ENCODE assay signal across 16 cellular contexts in the genomic region with DNA sequence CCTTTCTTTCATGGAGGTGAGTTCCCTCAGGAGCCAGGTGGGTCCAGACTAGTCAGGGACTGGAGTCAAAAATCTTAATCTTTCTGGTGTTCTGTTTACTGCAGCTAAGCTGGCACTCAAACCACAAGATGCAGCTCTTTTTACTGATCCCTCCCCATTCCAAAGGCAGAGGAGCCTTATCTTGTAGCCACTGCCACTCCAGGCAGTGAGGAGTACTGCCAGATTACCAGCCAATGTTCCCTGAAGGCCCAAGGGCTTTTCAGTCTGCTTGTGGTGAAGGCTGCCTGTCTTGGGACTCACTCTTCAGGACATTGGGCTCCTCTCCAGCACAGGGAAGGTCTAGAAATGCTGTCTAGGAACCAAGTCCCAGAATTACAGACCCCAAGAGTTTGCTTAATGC.
A peak's percentile ranks its signal among the peaks of the same experiment; 100 is the strongest.
DNase-seq lines count a peak whose midpoint lies in the region; ATAC-seq, FAIRE-seq and TF ChIP-seq lines count a peak whose summit lies in the region.
"Had no signal": no experiment of that assay in that cellular context is flagged by ENCODE, and none has a peak within 500 bp of the region (broad histone marks: within the 10 kb centered on the region; RNA-seq: fewer than 3 reads in every experiment).

No MANE protein-coding gene starts in this region.

- H4K8ac ChIP-seq in mesendoderm (ENCODE audit: low read depth, low read length): no peak overlapping the region

- no peak overlapping the region for H3K18ac ChIP-seq in mesendoderm (ENCODE audit: low read length)

- POLR2A ChIA-PET in K562 (lab: Yijun Ruan, JAX): no interaction called here

- CTCF ChIA-PET in K562 (lab: Yijun Ruan, JAX; ENCODE audit: low intra/inter-chr PET ratio): no interaction called here

- H3K9me3 ChIP-seq in K562 (replicated peaks; ENCODE audit: control insufficient read depth, insufficient read depth, low read depth, low read length): no peaks in the 10 kb centered on the region
- H3K9me3 ChIP-seq: BE2C had no signal

- TF ChIP-seq CTCF in K562 (IDR thresholded peaks at IDR 0.05 in 2 of 3, conservative IDR thresholded peaks at IDR 0.05 in 1 of 3; ENCODE audit: insufficient read depth in 2 of 3, low read depth in 1 of 3, low read length in 3 of 3): peak; percentile 5 to 14 (median 9); a peak in 1 of 6 replicates

- no peaks in the 10 kb centered on the region for H3K79me1 ChIP-seq in mesendoderm (ENCODE audit: low read length)

- peak; percentile 69 for FAIRE-seq in K562 (lab: Jason Lieb, UNC)
- FAIRE-seq: A204.1, D721Med had no signal

- H3K79me2 ChIP-seq in K562 (ENCODE audit: control insufficient read depth, insufficient read depth, low read length) (no peaks in the 10 kb centered on the region), mesendoderm (ENCODE audit: control insufficient read depth, insufficient read depth, low read length) (no peaks in the 10 kb centered on the region)

- H3K36me3 ChIP-seq in K562 (ENCODE audit: control insufficient read depth, insufficient read depth, low read length) (no peaks in the 10 kb centered on the region), mesendoderm (ENCODE audit: control insufficient read depth, insufficient read depth, low read length) (no peaks in the 10 kb centered on the region)
- H3K36me3 ChIP-seq: BE2C had no signal

- H2AFZ ChIP-seq in K562 (ENCODE audit: low read depth, low read length): peak overlapping the region; percentile 61
- H2AFZ ChIP-seq: GM23248 had no signal

- DNase-seq in ELF-1 (ENCODE audit: low read depth, low spot score): peak; percentile 14
- DNase-seq in OCI-M1 (lab: John Stamatoyannopoulos, UW): peak; percentile 71
- DNase-seq in K562 (ENCODE audit: extremely low read depth in 1 of 4, low spot score in 3 of 4): peak in 2 of 4 experiments; percentile 26 to 31
- peak; percentile 34 for DNase-seq in mesendoderm
- no peak for DNase-seq in activated T-helper 2 cell treated with anti-CD3 and anti-CD28 coated beads, Interferon-gamma antibody, Interleukin-2, Interleukin-4, amounts not matched to agents 10 μg/mL and 5 μg/mL and 100 μg/mL, durations not matched to agents 14 hours and 24 hours and 36 hours (ENCODE audit: low spot score)
- DNase-seq in substantia nigra (lab: John Stamatoyannopoulos, UW): no peak
- DNase-seq: BE2C; CD8-positive, alpha-beta T cell; COR-L47; DMS153; GM23248; H7 had no signal

- peaks cover 23% of the 10 kb centered on the region for H3K9me3 Mint-ChIP-seq in activated T-helper 2 cell treated with anti-CD3 and anti-CD28 coated beads, Interferon-gamma antibody, Interleukin-2, Interleukin-4, amounts not matched to agents 10 μg/mL and 5 μg/mL and 100 μg/mL, durations not matched to agents 14 hours and 24 hours and 36 hours

- no peak overlapping the region for H2AK5ac ChIP-seq in mesendoderm (ENCODE audit: low read length)

- no peaks in the 10 kb centered on the region for H3K27me3 Mint-ChIP-seq in activated T-helper 2 cell treated with anti-CD3 and anti-CD28 coated beads, Interferon-gamma antibody, Interleukin-2, Interleukin-4, amounts not matched to agents 10 μg/mL and 5 μg/mL and 100 μg/mL, durations not matched to agents 14 hours and 24 hours and 36 hours (ENCODE audit: low read depth)

- no peaks in the 10 kb centered on the region for H3K4me1 Mint-ChIP-seq in activated T-helper 2 cell treated with anti-CD3 and anti-CD28 coated beads, Interferon-gamma antibody, Interleukin-2, Interleukin-4, amounts not matched to agents 10 μg/mL and 5 μg/mL and 100 μg/mL, durations not matched to agents 14 hours and 24 hours and 36 hours (ENCODE audit: low read depth)

- no peak overlapping the region for H3K23ac ChIP-seq in mesendoderm (ENCODE audit: low read length)

- H3K4me2 ChIP-seq in K562 (ENCODE audit: insufficient read depth, low read length): no peak overlapping the region; the same call in 1 of the 2 replicates
- no peak overlapping the region for H3K4me2 ChIP-seq in mesendoderm (ENCODE audit: low read length)

- TF ChIP-seq POLR2A in K562 (conservative IDR thresholded peaks at IDR 0.05): no peak

- H3K27ac Mint-ChIP-seq in activated T-helper 2 cell treated with anti-CD3 and anti-CD28 coated beads, Interferon-gamma antibody, Interleukin-2, Interleukin-4, amounts not matched to agents 10 μg/mL and 5 μg/mL and 100 μg/mL, durations not matched to agents 14 hours and 24 hours and 36 hours: no peak overlapping the region
- H3K27ac Mint-ChIP-seq: CD8-positive, alpha-beta T cell had no signal

- H3K4me1 ChIP-seq in K562 (replicated peaks in 1 of 2; ENCODE audit: control insufficient read depth in 2 of 2, insufficient read depth in 2 of 2, low read length in 2 of 2) (peaks cover 3 to 4% of the 10 kb centered on the region in 2 experiments; a peak in 2 of 5 replicates), mesendoderm (ENCODE audit: control insufficient read depth, low read depth, low read length) (no peaks in the 10 kb centered on the region)
- H3K4me1 ChIP-seq: BE2C had no signal

- BruUV-seq in K562 (replicated peaks; lab: Mats Ljungman, UMichigan): no TSS peak

- no peak overlapping the region for H2BK5ac ChIP-seq in mesendoderm (ENCODE audit: low read length)

- TF ChIP-seq EP300 in K562 (IDR thresholded peaks at IDR 0.05; ENCODE audit: low read length): no peak

- in situ Hi-C loops in K562 (cut with MboI): no loop called here

- H3K9ac ChIP-seq in K562 (ENCODE audit: insufficient read depth in 1 of 2, low read depth in 2 of 2, low read length in 2 of 2): no peak overlapping the region
- H3K9ac ChIP-seq in mesendoderm (ENCODE audit: low read length): no peak overlapping the region
- H3K9ac ChIP-seq: GM23248 had no signal

- H3K27ac ChIP-seq in K562 (ENCODE audit: extremely low read depth, low read depth, low read length) (no peak overlapping the region), mesendoderm (ENCODE audit: low read depth, low read length) (no peak overlapping the region), substantia nigra (ENCODE audit: low read depth, low read length, poor library complexity, severe bottlenecking) (no peak overlapping the region)
- H3K27ac ChIP-seq: C4-2B, GM23248 had no signal

- H2BK120ac ChIP-seq in mesendoderm (ENCODE audit: low read depth, low read length): no peak overlapping the region

- H4K5ac ChIP-seq in mesendoderm (ENCODE audit: low read length): no peak overlapping the region

- no peaks in the 10 kb centered on the region for H3K9me1 ChIP-seq in K562 (ENCODE audit: control insufficient read depth, insufficient read depth, low read length)

- peak in 1 of 2 experiments; percentile 21; a peak in 1 of 4 replicates for TF ChIP-seq RAD21 in K562 (CRISPR knock-in tag; conservative IDR thresholded peaks at IDR 0.05 in 1 of 2, IDR thresholded peaks at IDR 0.05 in 1 of 2)

- no peaks in the 10 kb centered on the region for H3K27me3 ChIP-seq in K562 (ENCODE audit: control insufficient read depth in 2 of 2, insufficient read depth in 2 of 2, low read length in 2 of 2)
- no peaks in the 10 kb centered on the region for H3K27me3 ChIP-seq in mesendoderm (ENCODE audit: insufficient read depth, low read length, poor library complexity)
- H3K27me3 ChIP-seq: BE2C had no signal

- intact Hi-C loops in K562 (cut with micrococcal nuclease): no loop called here
- intact Hi-C loops in activated T-helper 2 cell treated with anti-CD3 and anti-CD28 coated beads, Interferon-gamma antibody, Interleukin-2, Interleukin-4, amounts not matched to agents 10 μg/mL and 5 μg/mL and 100 μg/mL, durations not matched to agents 14 hours and 24 hours and 36 hours (cut with micrococcal nuclease): no loop called here

- H3K4me3 Mint-ChIP-seq in activated T-helper 2 cell treated with anti-CD3 and anti-CD28 coated beads, Interferon-gamma antibody, Interleukin-2, Interleukin-4, amounts not matched to agents 10 μg/mL and 5 μg/mL and 100 μg/mL, durations not matched to agents 14 hours and 24 hours and 36 hours (ENCODE audit: low read depth): no peak overlapping the region
- H3K4me3 Mint-ChIP-seq: CD8-positive, alpha-beta T cell had no signal

- no peak overlapping the region for H3K56ac ChIP-seq in mesendoderm (ENCODE audit: low read length)

- H3K4me3 ChIP-seq in K562 (no peak overlapping the region), mesendoderm (ENCODE audit: low read length) (no peak overlapping the region)
- H3K4me3 ChIP-seq: GM23248 had no signal

- H2BK15ac ChIP-seq in mesendoderm (replicated peaks; ENCODE audit: low read depth): no peak overlapping the region

- no peak overlapping the region for H3K4ac ChIP-seq in mesendoderm (ENCODE audit: low read depth, low read length)

- no peaks in the 10 kb centered on the region for H4K20me1 ChIP-seq in K562 (replicated peaks; ENCODE audit: control insufficient read depth, insufficient read depth, low read length)

- ATAC-seq in K562 (peak; percentile 91), esophagus mucosa (no peak)
- ATAC-seq: CD8-positive, alpha-beta T cell had no signal

- no peaks in the 10 kb centered on the region for H3K36me3 Mint-ChIP-seq in activated T-helper 2 cell treated with anti-CD3 and anti-CD28 coated beads, Interferon-gamma antibody, Interleukin-2, Interleukin-4, amounts not matched to agents 10 μg/mL and 5 μg/mL and 100 μg/mL, durations not matched to agents 14 hours and 24 hours and 36 hours (ENCODE audit: low read depth)
- H3K36me3 Mint-ChIP-seq: CD8-positive, alpha-beta T cell had no signal

TF ChIP-seq in K562, 482 proteins besides CTCF, POLR2A, EP300 and RAD21 (continues in another document):
- TF ChIP-seq ZBTB17 (CRISPR knock-in tag; IDR thresholded peaks at IDR 0.05) (no peak), EHMT2 (IDR thresholded peaks at IDR 0.05) (no peak), ETV5 (CRISPR knock-in tag; IDR thresholded peaks at IDR 0.05; ENCODE audit: low read depth) (0 out of 2 replicates have a peak, but pooled peaks have one; percentile 21), CBFA2T3 (IDR thresholded peaks at IDR 0.05) (0 out of 2 replicates have a peak, but pooled peaks have one; percentile 19), TCF3 (CRISPR knock-in tag; IDR thresholded peaks at IDR 0.05) (0 out of 2 replicates have a peak, but pooled peaks have one; percentile 20)

Comparison
In these comparisons a context has a peak if more than half of its experiments do, and no peak if none do; other contexts are left out.
1. DNase-seq: peak in ELF-1 (single experiment), OCI-M1 (single experiment) and mesendoderm (single experiment); none in activated T-helper 2 cell treated with anti-CD3 and anti-CD28 coated beads, Interferon-gamma antibody, Interleukin-2, Interleukin-4, amounts not matched to agents 10 μg/mL and 5 μg/mL and 100 μg/mL, durations not matched to agents 14 hours and 24 hours and 36 hours (single experiment) and substantia nigra (0 of 49).